Comparison of ENCODE assay signal across 24 cellular contexts in the genomic region with DNA sequence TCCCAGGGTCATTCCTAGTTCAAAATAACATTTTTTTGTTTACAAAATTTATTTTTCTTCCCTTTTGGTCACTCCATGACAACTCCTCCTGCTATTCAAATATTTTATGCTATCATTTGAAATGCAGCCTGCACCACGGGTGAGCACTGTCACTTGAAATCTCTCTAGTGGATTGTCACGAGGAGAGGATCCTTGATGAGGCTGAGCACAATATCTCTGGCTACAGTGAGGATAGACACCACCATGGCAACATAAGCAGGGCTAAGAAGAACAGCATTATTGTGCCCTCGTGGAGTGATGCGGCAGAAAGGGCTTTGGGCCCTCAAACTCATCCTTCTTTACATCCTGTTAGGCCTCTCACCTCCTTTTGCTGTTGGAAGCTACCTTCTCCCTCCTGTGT.
DNase-seq lines count a peak whose midpoint lies in the region; ATAC-seq, FAIRE-seq and TF ChIP-seq lines count a peak whose summit lies in the region.
"Had no signal": no experiment of that assay in that cellular context is flagged by ENCODE, and none has a peak within 500 bp of the region (broad histone marks: within the 10 kb centered on the region; RNA-seq: fewer than 3 reads in every experiment).

No MANE protein-coding gene starts in this region.

- H3K36me3 ChIP-seq in esophagus muscularis mucosa: no peaks in the 10 kb centered on the region
- H3K36me3 ChIP-seq in osteoblast (ENCODE audit: insufficient read depth, low read length): no peaks in the 10 kb centered on the region
- H3K36me3 ChIP-seq: BE2C, BLaER1 had no signal

- H3K79me2 ChIP-seq in osteoblast (ENCODE audit: insufficient read depth, low read length): no peaks in the 10 kb centered on the region

- no peaks in the 10 kb centered on the region for H4K20me1 ChIP-seq in osteoblast (ENCODE audit: insufficient read depth, low read length)
- H4K20me1 ChIP-seq: BLaER1 had no signal

- POLR2A ChIA-PET in A549 (lab: Yijun Ruan, JAX): no interaction called here

- no peak for FAIRE-seq in A549 (lab: Jason Lieb, UNC)
- FAIRE-seq: GM12891, GM19239 had no signal

- intact Hi-C loops in esophagus muscularis mucosa (cut with DNase I): no loop called here

- H2AFZ ChIP-seq in osteoblast (ENCODE audit: low read length): peak overlapping the region; percentile 12

- TF ChIP-seq EP300 in A549 (IDR thresholded peaks at IDR 0.05) (no peak), esophagus muscularis mucosa (IDR thresholded peaks at IDR 0.05) (no peak)

- 83% methylated on average over 4 of the region's 4 CpGs for WGBS in A549 (ENCODE audit: missing lambda C conversion rate)
- 80% methylated on average over 4 of the region's 4 CpGs for WGBS in esophagus muscularis mucosa

- TF ChIP-seq CTCF in A549 (IDR thresholded peaks at IDR 0.05) (no peak), esophagus muscularis mucosa (IDR thresholded peaks at IDR 0.05) (no peak), osteoblast (IDR thresholded peaks at IDR 0.05; ENCODE audit: extremely low read depth, low read depth, low read length) (no peak)

- H3K27ac ChIP-seq in A549: peak overlapping the region; percentile 37 to 62; a peak in 3 of 6 replicates
- H3K27ac ChIP-seq in esophagus muscularis mucosa (replicated peaks in 1 of 4): no peak overlapping the region
- no peak overlapping the region for H3K27ac ChIP-seq in osteoblast (ENCODE audit: low read depth, low read length)
- H3K27ac ChIP-seq: 22Rv1, BLaER1 had no signal

- no peak for DNase-seq in A549 (ENCODE audit: low read depth in 1 of 2, low spot score in 1 of 2)
- DNase-seq in esophagus muscularis mucosa (ENCODE audit: extremely low spot score): peak; percentile 62
- DNase-seq in osteoblast (ENCODE audit: insufficient read length, low spot score, missing footprints): no peak
- DNase-seq in NCI-H510A (lab: John Stamatoyannopoulos, UW): no peak
- no peak for DNase-seq in T-helper 9 cell
- no peak for DNase-seq in GF-D8 (lab: John Stamatoyannopoulos, UW)
- DNase-seq: ACHN; BE2C; C1 segment of cervical spinal cord; CD4-positive, alpha-beta memory T cell; CD4-positive, CD25-positive, alpha-beta regulatory T cell; CD8-positive, alpha-beta memory T cell; COR-L47; DMS 273 treated with DMSO at 0.1 percent for 48 hours; DMS153; DMS53; DMS79; DND-41; EL; GDM1 had no signal

- CTCF ChIA-PET in A549 (lab: Yijun Ruan, JAX): interaction anchor here (1.0 to 1.5 kb wide), 2 partner anchors 13 to 113 kb away, joined by 3 read pairs; no protein-coding TSS in a partner anchor

- ATAC-seq in A549: no peak

- H3K4me2 ChIP-seq in A549 (no peak overlapping the region), osteoblast (ENCODE audit: insufficient read depth, low read length) (no peak overlapping the region)
- H3K4me2 ChIP-seq: BLaER1 had no signal

- no peak for TF ChIP-seq RAD21 in A549 (conservative IDR thresholded peaks at IDR 0.05 in 1 of 2, IDR thresholded peaks at IDR 0.05 in 1 of 2)

- H3K9me3 ChIP-seq in A549: peaks cover 10% of the 10 kb centered on the region; the same call in 2 of the 3 replicates
- peaks cover 0 to 4% (median 0%) of the 10 kb centered on the region in 4 donors for H3K9me3 ChIP-seq in esophagus muscularis mucosa
- H3K9me3 ChIP-seq in osteoblast (ENCODE audit: low read depth, low read length): peaks cover 2% of the 10 kb centered on the region
- H3K9me3 ChIP-seq: BE2C had no signal

- H3K27me3 ChIP-seq in esophagus muscularis mucosa: no peaks in the 10 kb centered on the region
- H3K27me3 ChIP-seq in osteoblast (ENCODE audit: insufficient read depth, low read length): no peaks in the 10 kb centered on the region
- H3K27me3 ChIP-seq: BE2C, BLaER1 had no signal

- H3K4me1 ChIP-seq in A549 (peaks cover 16% of the 10 kb centered on the region), esophagus muscularis mucosa (no peaks in the 10 kb centered on the region), osteoblast (ENCODE audit: insufficient read depth, low read length) (no peaks in the 10 kb centered on the region)
- H3K4me1 ChIP-seq: BLaER1 had no signal

- TF ChIP-seq POLR2A in A549 (IDR thresholded peaks at IDR 0.05; ENCODE audit: low read length) (no peak), esophagus muscularis mucosa (IDR thresholded peaks at IDR 0.05; ENCODE audit: low read depth) (no peak)

- H3K4me3 ChIP-seq in A549 (no peak overlapping the region), esophagus muscularis mucosa (no peak overlapping the region), osteoblast (ENCODE audit: insufficient read depth, low read length) (no peak overlapping the region)
- H3K4me3 ChIP-seq: BLaER1 had no signal

TF ChIP-seq in A549, 52 proteins besides CTCF, POLR2A, EP300 and RAD21:
- TF ChIP-seq GATA3 (IDR thresholded peaks at IDR 0.05; ENCODE audit: borderline replicate concordance): no peak
- no peak for TF ChIP-seq HEYL (CRISPR knock-in tag; IDR thresholded peaks at IDR 0.05)
- TF ChIP-seq BHLHE40 (IDR thresholded peaks at IDR 0.05; ENCODE audit: low read depth, low read length): no peak
- TF ChIP-seq FOSB (CRISPR knock-in tag; IDR thresholded peaks at IDR 0.05): no peak
- TF ChIP-seq, protein P1, sequence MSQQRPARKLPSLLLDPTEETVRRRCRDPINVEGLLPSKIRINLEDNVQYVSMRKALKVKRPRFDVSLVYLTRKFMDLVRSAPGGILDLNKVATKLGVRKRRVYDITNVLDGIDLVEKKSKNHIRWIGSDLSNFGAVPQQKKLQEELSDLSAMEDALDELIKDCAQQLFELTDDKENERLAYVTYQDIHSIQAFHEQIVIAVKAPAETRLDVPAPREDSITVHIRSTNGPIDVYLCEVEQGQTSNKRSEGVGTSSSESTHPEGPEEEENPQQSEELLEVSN (IDR thresholded peaks at IDR 0.05; ENCODE audit: borderline replicate concordance, low read depth): no peak

Comparison
In these comparisons a context has a peak if more than half of its experiments do, and no peak if none do; other contexts are left out.
1. H3K27ac ChIP-seq: peak in A549 (2 of 2); none in esophagus muscularis mucosa (0 of 4) and osteoblast (single experiment).